ENCODE assay signal across 1 cellular context in the genomic region with DNA sequence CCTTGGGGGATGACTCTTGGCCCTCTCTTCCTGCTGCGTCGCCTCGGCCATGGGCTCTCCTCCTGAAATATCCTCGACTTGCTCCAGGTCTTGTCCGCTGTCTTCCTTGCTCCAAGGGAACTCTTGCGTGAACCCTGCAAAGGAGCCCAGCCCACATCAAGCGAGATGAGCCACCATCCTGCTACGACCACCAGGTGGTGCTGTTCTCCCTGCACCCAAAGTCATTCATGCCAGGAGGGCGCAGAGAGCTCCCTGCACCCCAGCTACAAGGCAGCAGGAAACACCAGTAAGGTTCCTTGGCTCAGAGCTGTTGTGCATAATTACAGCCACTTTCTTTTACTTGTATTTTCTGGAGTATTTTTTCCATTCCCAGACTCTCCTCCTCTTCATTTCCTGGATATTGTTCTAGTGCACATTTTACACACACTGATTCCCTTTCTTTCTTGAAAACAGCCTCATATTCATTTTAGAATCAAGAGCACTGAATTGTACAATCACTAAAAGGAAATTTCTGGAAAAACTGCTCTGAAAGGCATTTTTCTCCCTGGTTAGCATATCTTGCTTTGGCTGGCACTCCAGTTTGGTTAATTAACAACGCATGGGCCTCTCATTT.
TF ChIP-seq lines count a peak whose summit lies in the region.

No MANE protein-coding gene starts in this region.

TF ChIP-seq in HCT116, 20 proteins besides CTCF, POLR2A, EP300 and RAD21 (continued from another document):
- TF ChIP-seq ELF1 (IDR thresholded peaks at IDR 0.05; ENCODE audit: borderline replicate concordance, low read depth) (no peak), EZH2phosphoT487 (IDR thresholded peaks at IDR 0.05; ENCODE audit: borderline replicate concordance) (no peak), EZH2 (IDR thresholded peaks at IDR 0.05) (no peak), YY1 (IDR thresholded peaks at IDR 0.05; ENCODE audit: extremely low read depth, insufficient replicate concordance, low read depth, low read length) (no peak), SIN3A (IDR thresholded peaks at IDR 0.05; ENCODE audit: low read depth) (no peak), CBX3 (IDR thresholded peaks at IDR 0.05; ENCODE audit: low read depth) (no peak), EGR1 (IDR thresholded peaks at IDR 0.05; ENCODE audit: low read depth) (no peak)
- TF ChIP-seq, protein P1, sequence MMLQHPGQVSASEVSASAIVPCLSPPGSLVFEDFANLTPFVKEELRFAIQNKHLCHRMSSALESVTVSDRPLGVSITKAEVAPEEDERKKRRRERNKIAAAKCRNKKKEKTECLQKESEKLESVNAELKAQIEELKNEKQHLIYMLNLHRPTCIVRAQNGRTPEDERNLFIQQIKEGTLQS (IDR thresholded peaks at IDR 0.05) = no peak
- TF ChIP-seq, protein P2, sequence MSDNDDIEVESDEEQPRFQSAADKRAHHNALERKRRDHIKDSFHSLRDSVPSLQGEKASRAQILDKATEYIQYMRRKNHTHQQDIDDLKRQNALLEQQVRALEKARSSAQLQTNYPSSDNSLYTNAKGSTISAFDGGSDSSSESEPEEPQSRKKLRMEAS (IDR thresholded peaks at IDR 0.05) = no peak
